Comparison of ENCODE assay signal across 20 cellular contexts in the genomic region with DNA sequence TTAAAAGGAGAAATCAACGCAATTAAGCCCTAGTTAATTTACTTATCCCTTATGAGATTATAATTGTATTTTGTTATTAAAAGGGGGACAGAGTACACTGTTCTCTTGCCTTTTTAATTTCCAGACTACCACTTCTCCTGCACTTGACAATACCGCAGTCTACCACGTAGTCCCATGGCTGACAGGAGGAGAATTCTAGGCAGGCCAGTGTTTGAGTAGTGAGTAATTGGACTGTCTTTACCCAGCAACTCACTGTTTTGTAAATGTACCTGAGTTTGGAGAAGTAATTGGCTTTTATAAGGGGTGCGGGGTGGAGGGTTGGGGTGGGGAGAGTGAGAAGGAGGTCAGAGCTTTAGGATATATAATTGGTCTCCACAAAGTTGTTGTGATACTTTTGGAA.
"Had no signal": no experiment of that assay in that cellular context is flagged by ENCODE, and none has a peak within 500 bp of the region (broad histone marks: within the 10 kb centered on the region; RNA-seq: fewer than 3 reads in every experiment).

No MANE protein-coding gene starts in this region.

- H2AFZ ChIP-seq: PC-9 had no signal

- ATAC-seq: activated CD4-positive, CD25-positive, alpha-beta regulatory T cell treated with anti-CD3 and anti-CD28 coated beads, Interleukin-2, amount 50 U/mL, for 24 hours; activated T-cell treated with anti-CD3 and anti-CD28 coated beads, Interleukin-2, amount 50 U/mL, for 4 hours had no signal

- H3K4me1 Mint-ChIP-seq: brain had no signal

- H3K4me3 ChIP-seq: PC-9 had no signal

- H3K27me3 Mint-ChIP-seq: activated naive CD8-positive, alpha-beta T cell; brain had no signal

- H3K9me3 Mint-ChIP-seq: activated naive CD4-positive, alpha-beta T cell treated with anti-CD3 and anti-CD28 coated beads for 36 hours; activated T-cell treated with anti-CD3 and anti-CD28 coated beads, Interleukin-2, amount 50 U/mL, for 4 hours; brain; T-helper 1 cell treated with Interleukin-12 subunit alpha and Interleukin-12 subunit beta and Interleukin-4 antibody, amounts not matched to agents 30 μg/mL and 1 μg/mL, for 36 hours had no signal

- H3K27ac ChIP-seq: PC-9 had no signal

- H3K4me3 Mint-ChIP-seq: activated naive CD4-positive, alpha-beta T cell treated with anti-CD3 and anti-CD28 coated beads for 36 hours; activated naive CD8-positive, alpha-beta T cell; activated T-cell treated with anti-CD3 and anti-CD28 coated beads, Interleukin-2, amount 50 U/mL, for 4 hours; brain; T-helper 1 cell treated with Interleukin-12 subunit alpha and Interleukin-12 subunit beta and Interleukin-4 antibody, amounts not matched to agents 30 μg/mL and 1 μg/mL, for 36 hours had no signal

- H3K27ac Mint-ChIP-seq: activated naive CD4-positive, alpha-beta T cell treated with anti-CD3 and anti-CD28 coated beads for 36 hours; activated naive CD8-positive, alpha-beta T cell; brain; T-helper 1 cell treated with Interleukin-12 subunit alpha and Interleukin-12 subunit beta and Interleukin-4 antibody, amounts not matched to agents 30 μg/mL and 1 μg/mL, for 36 hours had no signal

- H3K36me3 Mint-ChIP-seq: activated naive CD8-positive, alpha-beta T cell; brain had no signal

- H3K4me2 ChIP-seq: PC-9 had no signal

- DNase-seq: activated CD4-positive, alpha-beta T cell treated with anti-CD3 and anti-CD28 coated beads for 48 hours; activated CD4-positive, alpha-beta T cell treated with anti-CD3 and anti-CD28 coated beads, Interleukin-2, amount 50 U/mL, for 48 hours; activated CD8-positive, alpha-beta memory T cell treated with anti-CD3 and anti-CD28 coated beads for 24 hours; activated effector memory CD4-positive, alpha-beta T cell treated with anti-CD3 and anti-CD28 coated beads, Interleukin-2, amount 50 U/mL, for 16 hours; activated naive CD4-positive, alpha-beta T cell treated with anti-CD3 and anti-CD28 coated beads for 36 hours; activated T-cell treated with anti-CD3 and anti-CD28 coated beads, Interleukin-2, amount 50 U/mL, for 4 hours; amygdala; cerebellar nuclear complex; KBM-7; NCI-H1092; NCI-H1417 treated with DMSO at 0.1 percent for 48 hours; NCI-H1694; NCI-H2029; NCI-H510A treated with DMSO at 0.1 percent for 48 hours; PC-9; SHP77 treated with DMSO at 0.1 percent for 48 hours had no signal
